Comparison of ENCODE assay signal across 13 cellular contexts in the genomic region with DNA sequence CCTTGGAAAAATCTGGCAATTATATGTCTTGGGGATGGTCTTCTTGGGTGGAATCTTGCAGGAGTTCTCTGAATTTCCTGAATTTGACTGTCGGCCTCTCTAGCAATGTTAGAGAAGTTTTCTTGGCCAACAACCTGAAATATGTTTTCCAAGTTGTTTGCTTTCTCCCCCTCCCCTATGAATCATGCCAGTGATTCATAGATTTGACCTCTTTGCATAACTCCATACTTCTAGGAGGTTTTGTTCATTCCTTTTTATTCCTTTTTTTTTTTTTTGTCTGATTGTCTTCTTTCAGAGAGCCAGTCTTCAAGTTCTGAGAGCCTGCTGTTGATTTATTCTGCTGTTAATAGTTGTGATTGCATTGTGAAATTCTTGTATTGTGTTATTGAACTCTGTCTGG. TPM values are rescaled to one million over a fixed set of nuclear protein-coding genes. Genes with fewer than 3 reads are reported as not detected.
DNase-seq lines count a peak whose midpoint lies in the region; ATAC-seq and TF ChIP-seq lines count a peak whose summit lies in the region.
"Had no signal": no experiment of that assay in that cellular context is flagged by ENCODE, and none has a peak within 500 bp of the region (broad histone marks: within the 10 kb centered on the region; RNA-seq: fewer than 3 reads in every experiment).

No MANE protein-coding gene starts in this region.

- in situ Hi-C loops in GM23248 (cut with MboI) (no loop called here), Panc1 (cut with HindIII; ENCODE audit: low pct_unique_long_range_greater_than_20kb, low sequenced_read_pairs) (no loop called here)

- H3K36me3 Mint-ChIP-seq in activated CD4-positive, alpha-beta T cell treated with anti-CD3 and anti-CD28 coated beads, Interleukin-2, amount 10 ng/mL, durations not matched to agents 7 days and 5 days (ENCODE audit: low read depth), result no peaks in the 10 kb centered on the region

- POLR2A ChIA-PET in Panc1 (lab: Charles Lee), result no interaction called here
- POLR2A ChIA-PET in activated CD4-positive, alpha-beta T cell treated with anti-CD3 and anti-CD28 coated beads, Interleukin-2, amount 10 ng/mL, durations not matched to agents 7 days and 5 days (lab: Charles Lee), result no interaction called here

- 0 out of 2 replicates have a peak overlapping the region, but pooled peaks have one; percentile 4 for H2AFZ ChIP-seq in GM23248

- no peaks in the 10 kb centered on the region for H3K79me2 ChIP-seq in GM23248 (ENCODE audit: insufficient read depth)

- H3K4me2 ChIP-seq in GM23248 (ENCODE audit: unreplicated experiment) (peak overlapping the region; percentile 51), skeletal muscle satellite cell (ENCODE audit: low read length) (peak overlapping the region; percentile 50)

- H3K9me3 ChIP-seq in GM23248 (ENCODE audit: low read depth), result no peaks in the 10 kb centered on the region
- H3K9me3 ChIP-seq in Panc1 (ENCODE audit: control insufficient read depth, insufficient read depth, low read depth, low read length), result no peaks in the 10 kb centered on the region
- H3K9me3 ChIP-seq in skeletal muscle satellite cell (replicated peaks; ENCODE audit: low read length), result no peaks in the 10 kb centered on the region
- H3K9me3 ChIP-seq: body of pancreas, gastrocnemius medialis had no signal

- ATAC-seq in Panc1 (no peak), esophagus mucosa (peak; percentile 41), HG02623 (IDR thresholded peaks at IDR 0.05; ENCODE audit: unreplicated experiment) (no peak)
- ATAC-seq: body of pancreas, gastrocnemius medialis, left ventricle myocardium superior had no signal

- H3F3A ChIP-seq in GM23248 (ENCODE audit: insufficient read depth), result no peaks in the 10 kb centered on the region; the same call in 1 of the 2 replicates

- H3K36me3 ChIP-seq in GM23248 (ENCODE audit: low read depth) (no peaks in the 10 kb centered on the region), Panc1 (ENCODE audit: control insufficient read depth, insufficient read depth, low read length) (no peaks in the 10 kb centered on the region), skeletal muscle satellite cell (ENCODE audit: insufficient read depth, low read length) (no peaks in the 10 kb centered on the region)
- H3K36me3 ChIP-seq: gastrocnemius medialis had no signal

- no peak overlapping the region for H3K27ac Mint-ChIP-seq in activated CD4-positive, alpha-beta T cell treated with anti-CD3 and anti-CD28 coated beads, Interleukin-2, amount 10 ng/mL, durations not matched to agents 7 days and 5 days

- H3K4me3 ChIP-seq in GM23248, result no peak overlapping the region
- H3K4me3 ChIP-seq in Panc1 (ENCODE audit: low read depth in 2 of 2, low read length in 2 of 2), result no peak overlapping the region
- no peak overlapping the region for H3K4me3 ChIP-seq in skeletal muscle satellite cell (ENCODE audit: low read length)
- H3K4me3 ChIP-seq: body of pancreas, gastrocnemius medialis had no signal

- peaks cover 3% of the 10 kb centered on the region for H3K4me1 Mint-ChIP-seq in activated CD4-positive, alpha-beta T cell treated with anti-CD3 and anti-CD28 coated beads, Interleukin-2, amount 10 ng/mL, durations not matched to agents 7 days and 5 days

- intact Hi-C loops in Panc1 (cut with micrococcal nuclease; ENCODE audit: unreplicated experiment), result no loop called here

- H3K9me3 Mint-ChIP-seq in activated CD4-positive, alpha-beta T cell treated with anti-CD3 and anti-CD28 coated beads, Interleukin-2, amount 10 ng/mL, durations not matched to agents 7 days and 5 days, result no peaks in the 10 kb centered on the region

- DNase-seq in GM23248 (peak; percentile 84), Panc1 (ENCODE audit: low read depth, low spot score) (peak; percentile 33), NCI-H1436 (lab: John Stamatoyannopoulos, UW) (no peak)
- no peak for DNase-seq in activated CD4-positive, alpha-beta T cell treated with anti-CD3 and anti-CD28 coated beads, Interleukin-2, amount 10 ng/mL, durations not matched to agents 7 days and 5 days
- DNase-seq: body of pancreas, DND-41, gastrocnemius medialis, left ventricle myocardium superior, occipital lobe, substantia nigra had no signal

- H3K9me2 ChIP-seq in GM23248 (ENCODE audit: insufficient read depth), result no peaks in the 10 kb centered on the region

- peaks cover 20% of the 10 kb centered on the region for H3K27me3 Mint-ChIP-seq in activated CD4-positive, alpha-beta T cell treated with anti-CD3 and anti-CD28 coated beads, Interleukin-2, amount 10 ng/mL, durations not matched to agents 7 days and 5 days

- CTCF ChIA-PET in Panc1 (lab: Charles Lee), result no interaction called here
- CTCF ChIA-PET in activated CD4-positive, alpha-beta T cell treated with anti-CD3 and anti-CD28 coated beads, Interleukin-2, amount 10 ng/mL, durations not matched to agents 7 days and 5 days (lab: Charles Lee), result no interaction called here

- no peak for TF ChIP-seq CTCF in Panc1 (IDR thresholded peaks at IDR 0.05)

- H3K27ac ChIP-seq in GM23248, result peak overlapping the region; percentile 15; the same call in 1 of the 2 replicates
- no peak overlapping the region for H3K27ac ChIP-seq in Panc1 (ENCODE audit: low read length)
- H3K27ac ChIP-seq: body of pancreas, gastrocnemius medialis had no signal

- H3K4me1 ChIP-seq in GM23248 (ENCODE audit: insufficient read depth) (peaks cover 24% of the 10 kb centered on the region), Panc1 (ENCODE audit: control insufficient read depth, insufficient read depth, low read length) (no peaks in the 10 kb centered on the region), skeletal muscle satellite cell (ENCODE audit: control insufficient read depth, insufficient read depth, low read length) (peaks cover 24% of the 10 kb centered on the region)
- H3K4me1 ChIP-seq: body of pancreas, gastrocnemius medialis had no signal

- H4K20me1 ChIP-seq in GM23248 (ENCODE audit: insufficient read depth), result no peaks in the 10 kb centered on the region

- H3K9ac ChIP-seq in GM23248 (0 out of 2 replicates have a peak overlapping the region, but pooled peaks have one; percentile 9), skeletal muscle satellite cell (ENCODE audit: low read depth, low read length) (no peak overlapping the region)

- H3K4me3 Mint-ChIP-seq in activated CD4-positive, alpha-beta T cell treated with anti-CD3 and anti-CD28 coated beads, Interleukin-2, amount 10 ng/mL, durations not matched to agents 7 days and 5 days, result no peak overlapping the region

- WGBS in GM23248 (ENCODE audit: low coverage in 1 of 2, low lambda C conversion rate in 2 of 2, missing lambda C conversion rate in 2 of 2), 2 experiments, result 0 to 14% methylated on average over 1 of the region's 1 CpG

- H3K27me3 ChIP-seq in GM23248 (replicated peaks; ENCODE audit: insufficient read depth) (no peaks in the 10 kb centered on the region), Panc1 (ENCODE audit: control insufficient read depth, insufficient read depth, low read length) (no peaks in the 10 kb centered on the region), skeletal muscle satellite cell (ENCODE audit: control insufficient read depth, insufficient read depth, low read length) (no peaks in the 10 kb centered on the region)
- H3K27me3 ChIP-seq: body of pancreas, gastrocnemius medialis had no signal

- BruUV-seq in Panc1 (replicated peaks; lab: Mats Ljungman, UMichigan), result no TSS peak

RNA-seq across cellular contexts. Expression of gene SLC44A1, which starts 56.7 kb away (rescaled TPM):
- 52.6 and 54.6 TPM in 2 replicates for total RNA-seq in GM23248 (2014; rRNA removed; shearing (Covaris generic))
- 27.8 and 30.4 TPM in 2 replicates for polyA plus RNA-seq in GM23248 (2016; fragmentation: Nextera tagmentation; extraction: Ambion mirVana)
- total RNA-seq in Panc1 (2021; ENCODE audit: unreplicated experiment), result 8.7 TPM
- polyA plus RNA-seq in Panc1 (2012; ENCODE audit: insufficient read length), result 3.9 TPM
- total RNA-seq in esophagus mucosa, result 49.5 TPM
- total RNA-seq in skeletal muscle satellite cell (2012; rRNA removed), result 67.3 and 72.0 TPM in 2 replicates
- total RNA-seq in activated CD4-positive, alpha-beta T cell treated with anti-CD3 and anti-CD28 coated beads, Interleukin-2, amount 10 ng/mL, durations not matched to agents 7 days and 5 days, result 10 to 100 TPM; 19.6 to 21.8 TPM

Comparison
In these comparisons a context has a peak if more than half of its experiments do, and no peak if none do; other contexts are left out.
1. DNase-seq: peak in GM23248 (single experiment) and Panc1 (single experiment); none in activated CD4-positive, alpha-beta T cell treated with anti-CD3 and anti-CD28 coated beads, Interleukin-2, amount 10 ng/mL, durations not matched to agents 7 days and 5 days (single experiment) and NCI-H1436 (single experiment).